37 cellular contexts compared by ENCODE assay signal in genomic region chr16:11277607-11278337, GRCh38. TPM values are rescaled to one million over a fixed set of nuclear protein-coding genes. Genes with fewer than 3 reads are reported as not detected.
"Had no signal": no experiment of that assay in that cellular context is flagged by ENCODE, and none has a peak within 500 bp of the region (broad histone marks: within the 10 kb centered on the region; RNA-seq: fewer than 3 reads in every experiment).

No MANE protein-coding gene starts in this region.

- ATAC-seq: activated CD4-positive, CD25-positive, alpha-beta regulatory T cell treated with anti-CD3 and anti-CD28 coated beads, Interleukin-2, amount 50 U/mL, for 24 hours; activated CD8-positive, alpha-beta T cell treated with anti-CD3 and anti-CD28 coated beads for 36 hours; activated T-cell treated with anti-CD3 and anti-CD28 coated beads, Interleukin-2, amount 50 U/mL, for 4 hours; activated T-helper 17 cell treated with anti-CD3 and anti-CD28 coated beads, Interleukin-2, amount 50 U/mL, for 72 hours; effector memory CD8-positive, alpha-beta T cell; foreskin keratinocyte; gastrocnemius medialis; T-helper 17 cell had no signal

- H3K4me1 Mint-ChIP-seq: central memory CD8-positive, alpha-beta T cell had no signal

- H3K4me3 Mint-ChIP-seq: activated B cell treated with CpG ODN at 0.5 μM for 24 hours; activated CD8-positive, alpha-beta T cell treated with anti-CD3 and anti-CD28 coated beads for 36 hours; activated naive CD8-positive, alpha-beta T cell; activated T-cell treated with anti-CD3 and anti-CD28 coated beads, Interleukin-2, amount 50 U/mL, for 4 hours; activated T-helper 17 cell treated with anti-CD3 and anti-CD28 coated beads, Interleukin-2, amount 50 U/mL, for 72 hours; central memory CD8-positive, alpha-beta T cell; effector memory CD8-positive, alpha-beta T cell; T-helper 17 cell; T-helper 2 cell treated with Interferon-gamma antibody and Interleukin-4, amounts not matched to agents 5 μg/mL and 100 μg/mL, for 36 hours had no signal

- H3K27me3 ChIP-seq: brain microvascular endothelial cell, esophagus muscularis mucosa, gastrocnemius medialis had no signal

- FAIRE-seq: astrocyte, bronchial epithelial cell had no signal

- H3K27me3 Mint-ChIP-seq: activated B cell treated with CpG ODN at 0.5 μM for 24 hours; activated CD8-positive, alpha-beta T cell treated with anti-CD3 and anti-CD28 coated beads for 36 hours; activated naive CD8-positive, alpha-beta T cell; activated T-helper 17 cell treated with anti-CD3 and anti-CD28 coated beads, Interleukin-2, amount 50 U/mL, for 72 hours had no signal

- DNase-seq: activated B cell treated with CpG ODN at 0.5 μM for 24 hours; activated CD4-positive, alpha-beta T cell treated with anti-CD3 and anti-CD28 coated beads for 48 hours; activated CD4-positive, alpha-beta T cell treated with anti-CD3 and anti-CD28 coated beads, Interleukin-2, amount 50 U/mL, for 1 hour; activated CD4-positive, alpha-beta T cell treated with anti-CD3 and anti-CD28 coated beads, Interleukin-2, amount 50 U/mL, for 48 hours; activated CD8-positive, alpha-beta memory T cell treated with anti-CD3 and anti-CD28 coated beads for 24 hours; activated CD8-positive, alpha-beta T cell treated with anti-CD3 and anti-CD28 coated beads for 36 hours; activated effector memory CD4-positive, alpha-beta T cell treated with Interleukin-2 at 50 U/mL for 16 hours; activated gamma-delta T cell treated with Interleukin-2 at 50 U/mL for 16 hours; activated naive CD4-positive, alpha-beta T cell treated with anti-CD3 and anti-CD28 coated beads, Interleukin-2, amount 50 U/mL, for 16 hours; activated naive CD4-positive, alpha-beta T cell treated with Interleukin-2 at 50 U/mL for 16 hours; activated T-cell treated with anti-CD3 and anti-CD28 coated beads, Interleukin-2, amount 50 U/mL, for 4 hours; amniotic stem cell; anterior cingulate cortex; brain microvascular endothelial cell; dermis blood vessel endothelial cell; effector CD4-positive, alpha-beta T cell; effector memory CD8-positive, alpha-beta T cell; erythroblast; foreskin keratinocyte; gastrocnemius medialis; glutamatergic neuron; T-helper 1 cell; T-helper 17 cell; T1000; WERI-Rb-1 had no signal

- H3K36me3 ChIP-seq: brain microvascular endothelial cell, esophagus muscularis mucosa, gastrocnemius medialis, WERI-Rb-1 had no signal

- H3K4me3 ChIP-seq: coronary artery, esophagus muscularis mucosa, gastrocnemius medialis had no signal

- H3K9me3 ChIP-seq: esophagus muscularis mucosa, gastrocnemius medialis had no signal

- H3K27ac Mint-ChIP-seq: activated B cell treated with CpG ODN at 0.5 μM for 24 hours; activated CD8-positive, alpha-beta T cell treated with anti-CD3 and anti-CD28 coated beads for 36 hours; activated naive CD8-positive, alpha-beta T cell; activated T-helper 17 cell treated with anti-CD3 and anti-CD28 coated beads, Interleukin-2, amount 50 U/mL, for 72 hours; effector memory CD8-positive, alpha-beta T cell; T-helper 2 cell treated with Interferon-gamma antibody and Interleukin-4, amounts not matched to agents 5 μg/mL and 100 μg/mL, for 36 hours had no signal

- H3K36me3 Mint-ChIP-seq: activated naive CD8-positive, alpha-beta T cell had no signal

- H3K4me1 ChIP-seq: esophagus muscularis mucosa, foreskin keratinocyte, gastrocnemius medialis had no signal

- H3K27ac ChIP-seq: brain microvascular endothelial cell, coronary artery, esophagus muscularis mucosa, foreskin keratinocyte, gastrocnemius medialis, WERI-Rb-1 had no signal

- H3K9me3 Mint-ChIP-seq: activated B cell treated with CpG ODN at 0.5 μM for 24 hours; activated CD8-positive, alpha-beta T cell treated with anti-CD3 and anti-CD28 coated beads for 36 hours; activated T-cell treated with anti-CD3 and anti-CD28 coated beads, Interleukin-2, amount 50 U/mL, for 4 hours; activated T-helper 17 cell treated with anti-CD3 and anti-CD28 coated beads, Interleukin-2, amount 50 U/mL, for 72 hours; central memory CD8-positive, alpha-beta T cell; effector memory CD8-positive, alpha-beta T cell; T-helper 2 cell treated with Interferon-gamma antibody and Interleukin-4, amounts not matched to agents 5 μg/mL and 100 μg/mL, for 36 hours had no signal

RNA-seq across cellular contexts. Expression of gene PRM2, which starts 1.5 kb away (rescaled TPM):
- total RNA-seq: activated B cell treated with CpG ODN at 0.5 μM for 24 hours; activated CD8-positive, alpha-beta T cell treated with anti-CD3 and anti-CD28 coated beads for 36 hours; activated T-cell treated with anti-CD3 and anti-CD28 coated beads, Interleukin-2, amount 50 U/mL, for 4 hours; activated T-helper 17 cell treated with anti-CD3 and anti-CD28 coated beads, Interleukin-2, amount 50 U/mL, for 72 hours; astrocyte; bronchial epithelial cell; cardiac septum; cerebellum; dermis blood vessel endothelial cell; esophagus muscularis mucosa; foreskin keratinocyte; gastrocnemius medialis; T-helper 17 cell had no signal
- polyA plus RNA-seq: adipose tissue, foreskin keratinocyte had no signal

RNA-seq across cellular contexts. Expression of gene PRM1, which starts 3.4 kb away (rescaled TPM):
- total RNA-seq: activated B cell treated with CpG ODN at 0.5 μM for 24 hours; activated CD8-positive, alpha-beta T cell treated with anti-CD3 and anti-CD28 coated beads for 36 hours; activated T-cell treated with anti-CD3 and anti-CD28 coated beads, Interleukin-2, amount 50 U/mL, for 4 hours; activated T-helper 17 cell treated with anti-CD3 and anti-CD28 coated beads, Interleukin-2, amount 50 U/mL, for 72 hours; astrocyte; bronchial epithelial cell; cardiac septum; cerebellum; dermis blood vessel endothelial cell; esophagus muscularis mucosa; foreskin keratinocyte; gastrocnemius medialis; T-helper 17 cell had no signal
- polyA plus RNA-seq: adipose tissue, foreskin keratinocyte had no signal

RNA-seq across cellular contexts. Expression of gene PRM3, which starts 4.3 kb away (rescaled TPM):
- total RNA-seq: activated B cell treated with CpG ODN at 0.5 μM for 24 hours; activated CD8-positive, alpha-beta T cell treated with anti-CD3 and anti-CD28 coated beads for 36 hours; activated T-cell treated with anti-CD3 and anti-CD28 coated beads, Interleukin-2, amount 50 U/mL, for 4 hours; activated T-helper 17 cell treated with anti-CD3 and anti-CD28 coated beads, Interleukin-2, amount 50 U/mL, for 72 hours; astrocyte; bronchial epithelial cell; cardiac septum; cerebellum; dermis blood vessel endothelial cell; esophagus muscularis mucosa; foreskin keratinocyte; gastrocnemius medialis; T-helper 17 cell had no signal
- polyA plus RNA-seq: adipose tissue, foreskin keratinocyte had no signal

RNA-seq across cellular contexts. Expression of gene TNP2, which starts 8.6 kb away (rescaled TPM):
- total RNA-seq: activated B cell treated with CpG ODN at 0.5 μM for 24 hours; activated CD8-positive, alpha-beta T cell treated with anti-CD3 and anti-CD28 coated beads for 36 hours; activated T-cell treated with anti-CD3 and anti-CD28 coated beads, Interleukin-2, amount 50 U/mL, for 4 hours; activated T-helper 17 cell treated with anti-CD3 and anti-CD28 coated beads, Interleukin-2, amount 50 U/mL, for 72 hours; astrocyte; bronchial epithelial cell; cardiac septum; cerebellum; dermis blood vessel endothelial cell; esophagus muscularis mucosa; foreskin keratinocyte; gastrocnemius medialis; T-helper 17 cell had no signal
- polyA plus RNA-seq: adipose tissue, foreskin keratinocyte had no signal
